Comparison of ENCODE assay signal across 15 cellular contexts in genomic region chr13:28584873-28585317, GRCh38.
DNase-seq lines count a peak whose midpoint lies in the region; ATAC-seq, FAIRE-seq and TF ChIP-seq lines count a peak whose summit lies in the region.
"Had no signal": no experiment of that assay in that cellular context is flagged by ENCODE, and none has a peak within 500 bp of the region (broad histone marks: within the 10 kb centered on the region; RNA-seq: fewer than 3 reads in every experiment).

No MANE protein-coding gene starts in this region.

- H3K4me3 ChIP-seq in foreskin fibroblast (ENCODE audit: low read depth in 1 of 2, low read length in 2 of 2): no peak overlapping the region

- no peaks in the 10 kb centered on the region for H3K23me2 ChIP-seq in H9 (ENCODE audit: insufficient read length, low read depth, low read length, poor library complexity, severe bottlenecking)

- no peak overlapping the region for H3T11ph ChIP-seq in H9 (ENCODE audit: low read length)

- peaks cover 4% of the 10 kb centered on the region for H3K4me1 ChIP-seq in H9 (ENCODE audit: insufficient read depth, low read length)

- H3K4me2 ChIP-seq in H9 (ENCODE audit: insufficient read depth, insufficient read length, low read length): no peak overlapping the region

- no peaks in the 10 kb centered on the region for H3K79me2 ChIP-seq in H9 (ENCODE audit: insufficient read depth, low read length)

- no peak overlapping the region for H3K18ac ChIP-seq in H9 (ENCODE audit: insufficient read length, low read depth, low read length)

- H3K4ac ChIP-seq in H9 (ENCODE audit: low read depth, low read length): no peak overlapping the region

- no peaks in the 10 kb centered on the region for H3K27me3 Mint-ChIP-seq in H9 (ENCODE audit: low read depth)

- H3K27me3 ChIP-seq in H9 (ENCODE audit: insufficient read depth, low read length): no peaks in the 10 kb centered on the region

- H4K91ac ChIP-seq in H9 (ENCODE audit: insufficient read length, low read depth, low read length): no peak overlapping the region

- H3K9ac ChIP-seq in H9 (ENCODE audit: extremely low read depth, insufficient read length, low read length): no peak overlapping the region

- H2BK15ac ChIP-seq in H9 (ENCODE audit: low read depth, low read length): no peak overlapping the region

- no peaks in the 10 kb centered on the region for H4K20me1 ChIP-seq in H9 (ENCODE audit: control insufficient read depth, insufficient read depth, insufficient read length)

- DNase-seq in H9 (no peak), amniotic epithelial cell (ENCODE audit: low read depth) (peak; percentile 37), foreskin fibroblast (peak; percentile 40 to 67), urothelium cell line (ENCODE audit: low spot score) (peak; percentile 10), NCI-H69 (lab: John Stamatoyannopoulos, UW) (no peak), H54 (ENCODE audit: insufficient read length, low spot score) (no peak), NCI-H187 treated with DMSO at 0.1 percent for 48 hours (lab: John Stamatoyannopoulos, UW) (no peak)
- DNase-seq: activated B cell treated with CpG ODN at 0.5 μM for 24 hours; activated CD8-positive, alpha-beta memory T cell treated with anti-CD3 and anti-CD28 coated beads, Interleukin-2, amount 10 ng/mL, durations not matched to agents 7 days and 5 days; activated naive CD4-positive, alpha-beta T cell; NCI-H1092; NCI-H2227 treated with DMSO at 0.1 percent for 48 hours; occipital lobe had no signal

- no peak for TF ChIP-seq POLR2A in H54 (IDR thresholded peaks at IDR 0.05; ENCODE audit: low read depth, low read length)

- WGBS in H9 (ENCODE audit: extremely low coverage, insufficient read length, low lambda C conversion rate): no CpG with 5 or more reads among the region's 4 CpGs

- no peak overlapping the region for H3K27ac ChIP-seq in H9 (ENCODE audit: insufficient read length, low read depth, low read length)

- no peak overlapping the region for H2AK5ac ChIP-seq in H9 (ENCODE audit: insufficient read length, low read length)

- peaks cover 55 to 61% of the 10 kb centered on the region in 2 experiments for H3K4me1 Mint-ChIP-seq in H9

- no peak overlapping the region for H2AFZ ChIP-seq in H9 (ENCODE audit: low read length)

- no peak overlapping the region for H2BK12ac ChIP-seq in H9 (ENCODE audit: insufficient read length, low read depth, low read length)

- no peak overlapping the region for H3K56ac ChIP-seq in H9 (ENCODE audit: insufficient read length, low read depth, low read length)

- H3K27ac Mint-ChIP-seq in H9: peak overlapping the region in 2 of 3 experiments; percentile 7 to 87; a peak in 3 of 7 replicates
- H3K27ac Mint-ChIP-seq: activated B cell treated with CpG ODN at 0.5 μM for 24 hours; activated CD8-positive, alpha-beta memory T cell treated with anti-CD3 and anti-CD28 coated beads, Interleukin-2, amount 10 ng/mL, durations not matched to agents 7 days and 5 days; mesothelial cell of epicardium had no signal

- no peak overlapping the region for H2BK120ac ChIP-seq in H9 (ENCODE audit: low read depth, low read length, poor library complexity, severe bottlenecking)

- no peak for ATAC-seq in HG03135 (IDR thresholded peaks at IDR 0.05; ENCODE audit: unreplicated experiment)

- no peak overlapping the region for H4K5ac ChIP-seq in H9 (ENCODE audit: insufficient read length, low read depth, low read length)

- no peak overlapping the region for H3K23ac ChIP-seq in H9 (ENCODE audit: insufficient read length, low read depth, low read length)

- no peak overlapping the region for H2BK20ac ChIP-seq in H9 (ENCODE audit: low read depth, low read length, poor library complexity, severe bottlenecking)

- H2BK5ac ChIP-seq in H9 (ENCODE audit: insufficient read length, low read length): no peak overlapping the region

- H4K8ac ChIP-seq in H9 (replicated peaks; ENCODE audit: insufficient read length, low read depth, low read length): no peak overlapping the region

- H3K36me3 Mint-ChIP-seq in H9 (ENCODE audit: insufficient read depth in 1 of 3, low read depth in 3 of 3): no peaks in the 10 kb centered on the region
- H3K36me3 Mint-ChIP-seq: activated CD8-positive, alpha-beta memory T cell treated with anti-CD3 and anti-CD28 coated beads, Interleukin-2, amount 10 ng/mL, durations not matched to agents 7 days and 5 days; mesothelial cell of epicardium had no signal

- H3K79me1 ChIP-seq in H9 (ENCODE audit: insufficient read depth, low read depth, low read length, poor library complexity, severe bottlenecking): no peaks in the 10 kb centered on the region

- H3K14ac ChIP-seq in H9 (ENCODE audit: insufficient read depth, low read length): no peak overlapping the region

- TF ChIP-seq CTCF in H9 (conservative IDR thresholded peaks at IDR 0.05) (no peak), foreskin fibroblast (IDR thresholded peaks at IDR 0.05; ENCODE audit: low read depth, low read length) (no peak)

- no peaks in the 10 kb centered on the region; a peak in 1 of 5 replicates for H3K9me3 Mint-ChIP-seq in H9
- H3K9me3 Mint-ChIP-seq: mesothelial cell of epicardium had no signal

- FAIRE-seq in urothelium cell line (lab: Jason Lieb, UNC): no peak
- no peak for FAIRE-seq in H54 (lab: Jason Lieb, UNC)

- H3K9me3 ChIP-seq in H9 (ENCODE audit: control insufficient read depth, low read depth, low read length): no peaks in the 10 kb centered on the region

- no peak overlapping the region; a peak in 1 of 5 replicates for H3K4me3 Mint-ChIP-seq in H9
- H3K4me3 Mint-ChIP-seq: activated B cell treated with CpG ODN at 0.5 μM for 24 hours; activated CD8-positive, alpha-beta memory T cell treated with anti-CD3 and anti-CD28 coated beads, Interleukin-2, amount 10 ng/mL, durations not matched to agents 7 days and 5 days; mesothelial cell of epicardium had no signal

Comparison
In these comparisons a context has a peak if more than half of its experiments do, and no peak if none do; other contexts are left out.
1. DNase-seq: peak in amniotic epithelial cell (single experiment), foreskin fibroblast (2 of 2) and urothelium cell line (single experiment); none in H9 (single experiment), NCI-H69 (single experiment), H54 (single experiment) and NCI-H187 treated with DMSO at 0.1 percent for 48 hours (single experiment).